In the genomic region with DNA sequence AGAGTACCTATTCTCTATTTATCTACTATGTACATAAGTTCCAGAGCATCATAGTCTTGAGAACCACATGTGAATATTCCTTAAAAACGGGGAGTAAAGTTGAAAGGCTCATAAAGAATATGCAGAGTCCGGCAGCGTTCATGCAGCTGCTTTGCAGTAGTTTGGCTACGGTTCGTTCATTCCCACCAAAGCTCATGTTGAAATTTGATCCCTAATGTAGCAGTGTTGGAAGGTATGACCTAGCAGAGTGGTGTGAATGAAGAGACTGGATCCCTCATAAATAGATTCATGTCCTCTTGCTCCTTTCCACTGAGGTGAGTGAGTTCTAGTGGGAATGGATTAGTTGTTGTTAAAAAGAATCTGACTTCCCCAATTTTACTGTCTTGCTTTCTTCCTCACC, we compare ENCODE assay signal across 23 cellular contexts.
DNase-seq lines count a peak whose midpoint lies in the region; ATAC-seq lines count a peak whose summit lies in the region.
"Had no signal": no experiment of that assay in that cellular context is flagged by ENCODE, and none has a peak within 500 bp of the region (broad histone marks: within the 10 kb centered on the region; RNA-seq: fewer than 3 reads in every experiment).

No MANE protein-coding gene starts in this region.

- peak; percentile 3 for DNase-seq in NCI-H748 (lab: John Stamatoyannopoulos, UW; ENCODE audit: unreplicated experiment)
- no peak for DNase-seq in NCI-H748 treated with DMSO at 0.1 percent for 48 hours (lab: John Stamatoyannopoulos, UW)
- DNase-seq in NCI-H510A treated with DMSO at 0.1 percent for 48 hours (lab: John Stamatoyannopoulos, UW) = peak; percentile 31
- DNase-seq in NCI-H526 treated with DMSO at 0.1 percent for 48 hours (lab: John Stamatoyannopoulos, UW) = peak; percentile 30
- DNase-seq in nucleus accumbens (lab: John Stamatoyannopoulos, UW) = no peak
- no peak for DNase-seq in left colon
- no peak for DNase-seq in NCI-H1092 (lab: John Stamatoyannopoulos, UW)
- DNase-seq: 8988T; ACHN; BE2C; C1 segment of cervical spinal cord; CD4-positive, alpha-beta memory T cell; CD4-positive, CD25-positive, alpha-beta regulatory T cell; CD8-positive, alpha-beta memory T cell; COR-L47; DMS 273 treated with DMSO at 0.1 percent for 48 hours; DMS153; DMS53; DMS79; DND-41; EL; GDM1 had no signal

- intact Hi-C loops in left colon (cut with DNase I, micrococcal nuclease) = no loop called here

- no peak for ATAC-seq in left colon
- ATAC-seq: GM12878 had no signal

Comparison
In these comparisons a context has a peak if more than half of its experiments do, and no peak if none do; other contexts are left out.
1. DNase-seq: peak in NCI-H748 (single experiment), NCI-H510A treated with DMSO at 0.1 percent for 48 hours (single experiment) and NCI-H526 treated with DMSO at 0.1 percent for 48 hours (single experiment); none in NCI-H748 treated with DMSO at 0.1 percent for 48 hours (single experiment), nucleus accumbens (0 of 56), left colon (0 of 2) and NCI-H1092 (single experiment).